In genomic region chr10:29555746-29556481, GRCh38 we compare ENCODE assay signal across 9 cellular contexts.
DNase-seq lines count a peak whose midpoint lies in the region; ATAC-seq, FAIRE-seq and TF ChIP-seq lines count a peak whose summit lies in the region.
"Had no signal": no experiment of that assay in that cellular context is flagged by ENCODE, and none has a peak within 500 bp of the region (broad histone marks: within the 10 kb centered on the region; RNA-seq: fewer than 3 reads in every experiment).

No MANE protein-coding gene starts in this region.

- POLR2A ChIA-PET in activated CD4-positive, alpha-beta T cell treated with anti-CD3 and anti-CD28 coated beads for 36 hours (lab: Charles Lee): no interaction called here

- H3K27me3 ChIP-seq in bronchial epithelial cell (ENCODE audit: control insufficient read depth, insufficient read depth, low read length): no peaks in the 10 kb centered on the region
- no peaks in the 10 kb centered on the region for H3K27me3 ChIP-seq in suprapubic skin
- H3K27me3 ChIP-seq in testis: no peaks in the 10 kb centered on the region
- H3K27me3 ChIP-seq: neutrophil had no signal

- H3K9me3 ChIP-seq in kidney (ENCODE audit: control insufficient read depth in 1 of 2, low read length in 2 of 2) (no peaks in the 10 kb centered on the region), suprapubic skin (no peaks in the 10 kb centered on the region), testis (no peaks in the 10 kb centered on the region)
- H3K9me3 ChIP-seq: neutrophil had no signal

- H3K36me3 Mint-ChIP-seq in activated CD4-positive, alpha-beta T cell treated with anti-CD3 and anti-CD28 coated beads for 36 hours (ENCODE audit: low read depth): peaks cover 15% of the 10 kb centered on the region

- H3K4me3 ChIP-seq in bronchial epithelial cell (ENCODE audit: low read depth, low read length) (no peak overlapping the region), kidney (ENCODE audit: low read length in 2 of 2) (no peak overlapping the region), suprapubic skin (no peak overlapping the region), testis (no peak overlapping the region)

- H3K27ac ChIP-seq in kidney (ENCODE audit: low read depth in 2 of 2, low read length in 2 of 2) (no peak overlapping the region), suprapubic skin (peak overlapping the region; percentile 52), testis (no peak overlapping the region)

- no peaks in the 10 kb centered on the region for H3K27me3 Mint-ChIP-seq in activated CD4-positive, alpha-beta T cell treated with anti-CD3 and anti-CD28 coated beads for 36 hours

- peaks cover 4% of the 10 kb centered on the region for H3K36me3 ChIP-seq in bronchial epithelial cell (ENCODE audit: control insufficient read depth, insufficient read depth, low read length)
- H3K36me3 ChIP-seq in kidney (ENCODE audit: control insufficient read depth in 1 of 2, insufficient read depth in 2 of 2, low read length in 2 of 2): peaks cover 7 to 19% of the 10 kb centered on the region in 2 donors
- H3K36me3 ChIP-seq in suprapubic skin: peaks cover 35% of the 10 kb centered on the region
- H3K36me3 ChIP-seq in testis (ENCODE audit: low read depth, missing control alignments): peaks cover 3% of the 10 kb centered on the region

- no peak for FAIRE-seq in bronchial epithelial cell (lab: Jason Lieb, UNC)
- FAIRE-seq in kidney (lab: Jason Lieb, UNC): peak; percentile 29

- in situ Hi-C loops in KBM-7 (cut with MboI; ENCODE audit: low pct_unique_long_range_greater_than_20kb, low sequenced_read_pairs): no loop called here

- CTCF ChIA-PET in activated CD4-positive, alpha-beta T cell treated with anti-CD3 and anti-CD28 coated beads for 36 hours (lab: Charles Lee): interaction anchor here (0.7 to 1.6 kb wide), 3 partner anchors 180 to 411 kb away, joined by 3 to 6 read pairs (median 3); no protein-coding TSS in a partner anchor

- ATAC-seq in activated CD4-positive, alpha-beta T cell treated with anti-CD3 and anti-CD28 coated beads for 36 hours: no peak

- H3K9ac ChIP-seq in kidney (ENCODE audit: low read length in 2 of 2): no peak overlapping the region

- TF ChIP-seq CTCF in bronchial epithelial cell (IDR thresholded peaks at IDR 0.05; ENCODE audit: insufficient read depth, low read length, severe bottlenecking): no peak
- no peak for TF ChIP-seq CTCF in kidney (IDR thresholded peaks at IDR 0.05; ENCODE audit: borderline replicate concordance, extremely low read depth, insufficient read depth)
- no peak for TF ChIP-seq CTCF in suprapubic skin (IDR thresholded peaks at IDR 0.05)
- TF ChIP-seq CTCF in testis (IDR thresholded peaks at IDR 0.05): no peak

- H3K27ac Mint-ChIP-seq in activated CD4-positive, alpha-beta T cell treated with anti-CD3 and anti-CD28 coated beads for 36 hours: no peak overlapping the region

- peak; percentile 32 for DNase-seq in HT-29 (ENCODE audit: low spot score)
- DNase-seq in bronchial epithelial cell (ENCODE audit: low read depth): peak; percentile 59
- no peak for DNase-seq in kidney
- no peak for DNase-seq in suprapubic skin (ENCODE audit: low spot score in 2 of 2)
- DNase-seq in activated CD4-positive, alpha-beta T cell treated with anti-CD3 and anti-CD28 coated beads for 36 hours: no peak
- DNase-seq in NCI-H2029 (lab: John Stamatoyannopoulos, UW): no peak
- DNase-seq in testis: no peak
- no peak for DNase-seq in KBM-7

- H3K4me3 Mint-ChIP-seq in activated CD4-positive, alpha-beta T cell treated with anti-CD3 and anti-CD28 coated beads for 36 hours: no peak overlapping the region

- intact Hi-C loops in kidney (cut with DNase I): no loop called here
- intact Hi-C loops in activated CD4-positive, alpha-beta T cell treated with anti-CD3 and anti-CD28 coated beads for 36 hours (cut with DNase I, micrococcal nuclease): no loop called here
- intact Hi-C loops in testis (cut with DNase I; ENCODE audit: low total_unique reads): no loop called here

- TF ChIP-seq EP300 in suprapubic skin (IDR thresholded peaks at IDR 0.05): no peak

- no peak for TF ChIP-seq POLR2A in suprapubic skin (IDR thresholded peaks at IDR 0.05)
- TF ChIP-seq POLR2A in testis (IDR thresholded peaks at IDR 0.05): no peak

- H3K4me1 Mint-ChIP-seq in activated CD4-positive, alpha-beta T cell treated with anti-CD3 and anti-CD28 coated beads for 36 hours: no peaks in the 10 kb centered on the region

- WGBS in suprapubic skin: 72% methylated on average over 8 of the region's 8 CpGs
- 71% methylated on average over 8 of the region's 8 CpGs for WGBS in testis, 2 donors

- no peaks in the 10 kb centered on the region for H3K9me3 Mint-ChIP-seq in activated CD4-positive, alpha-beta T cell treated with anti-CD3 and anti-CD28 coated beads for 36 hours (ENCODE audit: low read depth)

- H3K4me1 ChIP-seq in kidney (ENCODE audit: control insufficient read depth in 1 of 2, insufficient read depth in 1 of 2, low read depth in 1 of 2, low read length in 2 of 2) (no peaks in the 10 kb centered on the region), suprapubic skin (no peaks in the 10 kb centered on the region), testis (no peaks in the 10 kb centered on the region)

Comparison
In these comparisons a context has a peak if more than half of its experiments do, and no peak if none do; other contexts are left out.
1. DNase-seq: peak in HT-29 (single experiment) and bronchial epithelial cell (single experiment); none in kidney (single experiment), suprapubic skin (0 of 2), activated CD4-positive, alpha-beta T cell treated with anti-CD3 and anti-CD28 coated beads for 36 hours (single experiment), NCI-H2029 (single experiment), testis (single experiment) and KBM-7 (single experiment).